In genomic region chr2:26599387-26599786, GRCh38 we compare ENCODE assay signal across 2 cellular contexts.
A peak's percentile ranks its signal among the peaks of the same experiment; 100 is the strongest.
TF ChIP-seq lines count a peak whose summit lies in the region.

No MANE protein-coding gene starts in this region.

TF ChIP-seq in HepG2, 621 proteins besides CTCF, POLR2A, EP300 and RAD21:
- TF ChIP-seq ATF7 (IDR thresholded peaks at IDR 0.05): peak; percentile 92
- TF ChIP-seq ATF7 (CRISPR knock-in tag; IDR thresholded peaks at IDR 0.05): no peak
- TF ChIP-seq ESRRA (CRISPR knock-in tag; IDR thresholded peaks at IDR 0.05; ENCODE audit: low read depth): no peak
- 0 out of 2 replicates have a peak, but pooled peaks have one; percentile 31 for TF ChIP-seq CREB1 (IDR thresholded peaks at IDR 0.05)
- TF ChIP-seq CREB1 (CRISPR knock-in tag; IDR thresholded peaks at IDR 0.05): no peak

TF ChIP-seq in endothelial cell of umbilical vein, 7 proteins besides CTCF, POLR2A, EP300 and RAD21:
- TF ChIP-seq MYC (IDR thresholded peaks at IDR 0.05; ENCODE audit: low read depth, low read length): no peak
- TF ChIP-seq EZH2 (IDR thresholded peaks at IDR 0.05; ENCODE audit: borderline replicate concordance, low read depth, low read length, severe bottlenecking): no peak
- peak; percentile 20 for TF ChIP-seq JUN (IDR thresholded peaks at IDR 0.05; ENCODE audit: borderline replicate concordance, insufficient read depth, insufficient read length, low read depth)
- TF ChIP-seq POLR2AphosphoS5 (IDR thresholded peaks at IDR 0.05; ENCODE audit: insufficient read depth, low read depth, low read length): no peak
- TF ChIP-seq GATA2 (IDR thresholded peaks at IDR 0.05; ENCODE audit: insufficient read depth, insufficient read length, low read depth, low read length): no peak
- TF ChIP-seq, protein P1, sequence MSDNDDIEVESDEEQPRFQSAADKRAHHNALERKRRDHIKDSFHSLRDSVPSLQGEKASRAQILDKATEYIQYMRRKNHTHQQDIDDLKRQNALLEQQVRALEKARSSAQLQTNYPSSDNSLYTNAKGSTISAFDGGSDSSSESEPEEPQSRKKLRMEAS (IDR thresholded peaks at IDR 0.05; ENCODE audit: insufficient read depth, insufficient read length): no peak
